ENCODE assay signal across 17 cellular contexts in the genomic region with DNA sequence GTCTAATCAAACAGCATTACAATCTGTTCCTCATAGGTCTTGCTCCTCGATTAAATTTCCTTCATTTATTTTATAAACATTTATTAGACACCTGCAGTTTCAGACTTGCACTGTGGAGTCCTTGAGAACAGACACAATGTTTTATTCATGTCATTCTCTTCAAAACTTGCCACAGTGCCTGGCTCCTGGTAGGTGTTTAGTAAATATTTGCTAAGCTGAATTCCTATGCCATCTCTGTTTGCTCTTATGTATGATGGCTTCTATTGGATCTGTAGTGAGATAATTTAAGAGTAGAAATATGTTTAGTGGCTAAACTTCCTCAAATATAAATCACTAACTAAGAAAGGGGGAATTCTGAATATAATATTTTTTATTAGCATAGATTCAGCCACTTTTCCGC.
DNase-seq lines count a peak whose midpoint lies in the region; ATAC-seq and TF ChIP-seq lines count a peak whose summit lies in the region.
"Had no signal": no experiment of that assay in that cellular context is flagged by ENCODE, and none has a peak within 500 bp of the region (broad histone marks: within the 10 kb centered on the region; RNA-seq: fewer than 3 reads in every experiment).

No MANE protein-coding gene starts in this region.

- no peaks in the 10 kb centered on the region for H3K9me2 ChIP-seq in MM.1S (replicated peaks; ENCODE audit: insufficient read depth, low read length)

- POLR2A ChIA-PET in MCF 10A (lab: Yijun Ruan, JAX), result no interaction called here

- BruUV-seq in MCF 10A (replicated peaks; lab: Mats Ljungman, UMichigan), result no TSS peak

- H3K4me2 ChIP-seq in MM.1S (ENCODE audit: low read depth, low read length), result no peak overlapping the region
- H3K4me2 ChIP-seq: A549 had no signal

- H3F3A ChIP-seq in MM.1S (ENCODE audit: insufficient read depth, low read length), result no peaks in the 10 kb centered on the region

- H4K20me1 ChIP-seq in MM.1S (ENCODE audit: insufficient read depth, low read length), result no peaks in the 10 kb centered on the region

- H3K4me3 ChIP-seq in MM.1S (ENCODE audit: low read length), result no peak overlapping the region
- H3K4me3 ChIP-seq: A549, GM12878, GM23248, HAP-1 had no signal

- CTCF ChIA-PET in MCF 10A (lab: Yijun Ruan, JAX), result no interaction called here

- TF ChIP-seq CTCF in MCF 10A (IDR thresholded peaks at IDR 0.05; ENCODE audit: unreplicated experiment), result no peak
- no peak for TF ChIP-seq CTCF in MM.1S (IDR thresholded peaks at IDR 0.05; ENCODE audit: low read length)

- no peak overlapping the region for H3K27ac Mint-ChIP-seq in MCF 10A (ENCODE audit: low read depth, unreplicated experiment)
- H3K27ac Mint-ChIP-seq: CD4-positive, alpha-beta T cell had no signal

- no peaks in the 10 kb centered on the region for H3K4me1 Mint-ChIP-seq in MCF 10A (ENCODE audit: insufficient read depth, unreplicated experiment)

- no peaks in the 10 kb centered on the region for H3K36me3 Mint-ChIP-seq in MCF 10A (ENCODE audit: insufficient read depth, unreplicated experiment)

- DNase-seq in T47D (ENCODE audit: low read depth in 1 of 2, low spot score in 1 of 2) (peak; percentile 1 to 51), MCF 10A (ENCODE audit: unreplicated experiment) (no peak), DMS53 treated with DMSO at 0.1 percent for 48 hours (lab: John Stamatoyannopoulos, UW; ENCODE audit: unreplicated experiment) (peak; percentile 66), NCI-H2029 treated with DMSO at 0.1 percent for 48 hours (lab: John Stamatoyannopoulos, UW) (peak; percentile 1), kidney tubule cell (ENCODE audit: low spot score) (no peak), MM.1S (no peak)
- DNase-seq: AML-193; CD4-positive, alpha-beta T cell; DMS153; DND-41; EL; GM23248 had no signal

- no peak for ATAC-seq in GM18861 (IDR thresholded peaks at IDR 0.05; ENCODE audit: unreplicated experiment)
- ATAC-seq: A549, GM12878 had no signal

- in situ Hi-C loops in T47D (cut with HindIII; ENCODE audit: low pct_unique_long_range_greater_than_20kb, low sequenced_read_pairs), result no loop called here

- H3K36me3 ChIP-seq in MM.1S (replicated peaks; ENCODE audit: insufficient read depth, low read length), result no peaks in the 10 kb centered on the region
- H3K36me3 ChIP-seq: HAP-1 had no signal

- H3K79me2 ChIP-seq in MM.1S (ENCODE audit: low read length), result no peaks in the 10 kb centered on the region

- no peak overlapping the region for H2AFZ ChIP-seq in MM.1S (ENCODE audit: low read length)
- H2AFZ ChIP-seq: GM23248 had no signal

- no peaks in the 10 kb centered on the region for H3K27me3 Mint-ChIP-seq in MCF 10A (ENCODE audit: insufficient read depth, unreplicated experiment)
- H3K27me3 Mint-ChIP-seq: CD4-positive, alpha-beta T cell had no signal

- no peak overlapping the region for H3K4me3 Mint-ChIP-seq in MCF 10A (ENCODE audit: unreplicated experiment)
- H3K4me3 Mint-ChIP-seq: CD4-positive, alpha-beta T cell had no signal

- H3K27me3 ChIP-seq in MM.1S (replicated peaks; ENCODE audit: insufficient read depth, low read length), result no peaks in the 10 kb centered on the region

- no peak overlapping the region for H3K9ac ChIP-seq in MM.1S (ENCODE audit: low read length)
- H3K9ac ChIP-seq: GM23248 had no signal

- no peaks in the 10 kb centered on the region for H3K4me1 ChIP-seq in MM.1S (ENCODE audit: low read length)
- H3K4me1 ChIP-seq: A549, HAP-1 had no signal

- H3K27ac ChIP-seq in MM.1S (ENCODE audit: low read length), result no peak overlapping the region
- H3K27ac ChIP-seq: A549, C4-2B, GM23248 had no signal

- peaks cover 6% of the 10 kb centered on the region for H3K9me3 Mint-ChIP-seq in MCF 10A (ENCODE audit: unreplicated experiment)

- H3K9me3 ChIP-seq in MM.1S (replicated peaks; ENCODE audit: insufficient read depth, low read length), result no peaks in the 10 kb centered on the region
- H3K9me3 ChIP-seq: A549, HAP-1 had no signal

- intact Hi-C loops in MCF 10A (cut with micrococcal nuclease), result no loop called here

Comparison
In these comparisons a context has a peak if more than half of its experiments do, and no peak if none do; other contexts are left out.
1. DNase-seq: peak in T47D (2 of 2), DMS53 treated with DMSO at 0.1 percent for 48 hours (single experiment) and NCI-H2029 treated with DMSO at 0.1 percent for 48 hours (single experiment); none in MCF 10A (single experiment), kidney tubule cell (single experiment) and MM.1S (single experiment).